ENCODE assay signal across 25 cellular contexts in the genomic region with DNA sequence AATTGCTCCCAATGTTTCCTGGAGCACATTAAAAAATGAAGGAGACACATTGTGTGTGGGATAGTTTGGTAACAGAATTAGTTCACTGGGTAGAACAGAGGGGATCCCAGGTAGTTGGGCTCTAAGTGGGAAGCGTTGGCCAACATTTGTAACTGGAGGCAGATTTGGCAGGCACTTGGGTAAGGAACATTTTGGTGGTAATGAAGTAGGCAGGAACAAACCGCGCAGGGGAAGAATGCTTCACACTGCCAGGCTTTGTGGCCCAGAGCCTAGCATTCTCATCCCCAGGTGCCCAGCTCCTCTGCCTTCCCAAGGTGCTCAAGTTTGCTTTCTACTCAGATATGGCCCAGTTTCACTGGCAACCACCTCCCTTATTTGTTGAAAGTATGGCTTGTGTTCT.
"Had no signal": no experiment of that assay in that cellular context is flagged by ENCODE, and none has a peak within 500 bp of the region (broad histone marks: within the 10 kb centered on the region; RNA-seq: fewer than 3 reads in every experiment).

No MANE protein-coding gene starts in this region.

- H3K9me3 Mint-ChIP-seq: activated T-cell treated with anti-CD3 and anti-CD28 coated beads, Interleukin-2, amount 50 U/mL, for 24 hours; natural killer cell treated with Interleukin-12 subunit alpha and Interleukin-12 subunit beta and Interleukin-15 and Interleukin-18, amount 100 ng/mL, for 72 hours; WTC11 had no signal

- H3K4me1 ChIP-seq: colonic mucosa, left lung, right lobe of liver, testis had no signal

- H3K36me3 Mint-ChIP-seq: natural killer cell treated with Interleukin-12 subunit alpha and Interleukin-12 subunit beta and Interleukin-15 and Interleukin-18, amount 100 ng/mL, for 72 hours; WTC11 had no signal

- H3K27ac ChIP-seq: brain microvascular endothelial cell, colonic mucosa, left lung, neutrophil, right lobe of liver, testis, transverse colon had no signal

- H3K27me3 Mint-ChIP-seq: activated CD4-positive, alpha-beta memory T cell treated with anti-CD3 and anti-CD28 coated beads, Interleukin-2, amount 10 ng/mL, durations not matched to agents 7 days and 5 days; activated CD4-positive, alpha-beta T cell treated with anti-CD3 and anti-CD28 coated beads, Interleukin-2, amount 10 ng/mL, durations not matched to agents 7 days and 5 days; activated T-cell treated with anti-CD3 and anti-CD28 coated beads, Interleukin-2, amount 50 U/mL, for 24 hours; progenitor cell of endocrine pancreas had no signal

- H3K4me3 ChIP-seq: colonic mucosa, left lung, lung, mucosa of descending colon, right lobe of liver, testis, transverse colon had no signal

- ATAC-seq: left lung; mucosa of descending colon; natural killer cell treated with Interleukin-12 subunit alpha and Interleukin-12 subunit beta and Interleukin-15 and Interleukin-18, amount 100 ng/mL, for 72 hours; right lobe of liver; stimulated activated naive CD8-positive, alpha-beta T cell treated with anti-CD3 and anti-CD28 coated beads, Interleukin-15, Interleukin-2, amounts not matched to agents 100 U/mL and 50 U/mL, for 24 hours; WTC11 had no signal

- H3K9me3 ChIP-seq: colonic mucosa, left lung, mucosa of descending colon, neutrophil, right lobe of liver, testis, transverse colon had no signal

- H3K27me3 ChIP-seq: brain microvascular endothelial cell, colonic mucosa, left lung, neutrophil, right lobe of liver, testis, transverse colon had no signal

- DNase-seq: activated CD4-positive, alpha-beta memory T cell treated with anti-CD3 and anti-CD28 coated beads, Interleukin-2, amount 10 ng/mL, durations not matched to agents 7 days and 5 days; activated CD4-positive, alpha-beta T cell treated with anti-CD3 and anti-CD28 coated beads for 1 hour; activated CD4-positive, alpha-beta T cell treated with anti-CD3 and anti-CD28 coated beads, Interleukin-2, amount 10 ng/mL, durations not matched to agents 7 days and 5 days; activated CD8-positive, alpha-beta memory T cell treated with anti-CD3 and anti-CD28 coated beads, Interleukin-2, amount 50 U/mL, for 48 hours; activated gamma-delta T cell; activated naive CD4-positive, alpha-beta T cell treated with anti-CD3 and anti-CD28 coated beads, Interleukin-2, amount 50 U/mL, for 16 hours; activated T-cell treated with anti-CD3 and anti-CD28 coated beads, Interleukin-2, amount 50 U/mL, for 24 hours; amniotic stem cell; brain microvascular endothelial cell; caudate nucleus; colonic mucosa; effector CD8-positive, alpha-beta T cell; left lung; mesendoderm; mucosa of descending colon; right lobe of liver; stimulated activated CD4-positive, alpha-beta T cell treated with anti-CD3 and anti-CD28 coated beads, Interleukin-2, amount 100 ng/mL, for 48 hours; stimulated activated naive CD8-positive, alpha-beta T cell treated with anti-CD3 and anti-CD28 coated beads, Interleukin-15, Interleukin-2, amounts not matched to agents 100 U/mL and 50 U/mL, for 24 hours; testis; transverse colon had no signal

- H3K36me3 ChIP-seq: brain microvascular endothelial cell, colonic mucosa, left lung, neutrophil, right lobe of liver, transverse colon had no signal

- H3K4me3 Mint-ChIP-seq: activated CD4-positive, alpha-beta memory T cell treated with anti-CD3 and anti-CD28 coated beads, Interleukin-2, amount 10 ng/mL, durations not matched to agents 7 days and 5 days; activated CD4-positive, alpha-beta T cell treated with anti-CD3 and anti-CD28 coated beads, Interleukin-2, amount 10 ng/mL, durations not matched to agents 7 days and 5 days; activated T-cell treated with anti-CD3 and anti-CD28 coated beads, Interleukin-2, amount 50 U/mL, for 24 hours; natural killer cell treated with Interleukin-12 subunit alpha and Interleukin-12 subunit beta and Interleukin-15 and Interleukin-18, amount 100 ng/mL, for 72 hours; WTC11 had no signal

- H3K27ac Mint-ChIP-seq: activated CD4-positive, alpha-beta memory T cell treated with anti-CD3 and anti-CD28 coated beads, Interleukin-2, amount 10 ng/mL, durations not matched to agents 7 days and 5 days; activated CD4-positive, alpha-beta T cell treated with anti-CD3 and anti-CD28 coated beads, Interleukin-2, amount 10 ng/mL, durations not matched to agents 7 days and 5 days; activated T-cell treated with anti-CD3 and anti-CD28 coated beads, Interleukin-2, amount 50 U/mL, for 24 hours; natural killer cell treated with Interleukin-12 subunit alpha and Interleukin-12 subunit beta and Interleukin-15 and Interleukin-18, amount 100 ng/mL, for 72 hours; progenitor cell of endocrine pancreas; WTC11 had no signal
